1 cellular context compared by ENCODE assay signal in the genomic region with DNA sequence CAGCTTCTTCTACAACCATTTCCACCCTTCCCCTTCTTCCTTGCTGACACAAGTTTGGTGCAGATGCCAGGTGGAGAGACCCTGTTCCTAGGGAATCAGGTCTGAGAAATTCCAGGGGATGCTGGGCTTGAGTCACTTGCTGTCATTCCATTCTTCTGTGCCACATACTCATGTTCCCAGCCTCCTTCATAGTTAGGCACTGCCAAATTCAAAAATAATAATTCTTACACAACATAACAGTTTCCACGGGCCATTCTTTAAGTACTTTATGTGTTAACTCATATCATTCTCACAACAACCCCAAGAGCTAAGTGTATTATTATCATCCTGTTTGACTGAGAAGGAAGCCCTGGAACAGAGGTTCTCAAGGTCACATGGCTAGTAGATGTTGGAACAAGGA.
TF ChIP-seq lines count a peak whose summit lies in the region.

No MANE protein-coding gene starts in this region.

TF ChIP-seq in K562, 482 proteins besides CTCF, POLR2A, EP300 and RAD21:
- TF ChIP-seq PKNOX1 (IDR thresholded peaks at IDR 0.05) (peak; percentile 2; the same call in 1 of the 2 replicates), ZNF347 (CRISPR knock-in tag; IDR thresholded peaks at IDR 0.05; ENCODE audit: low read depth) (no peak)
